1 cellular context compared by ENCODE assay signal in the genomic region with DNA sequence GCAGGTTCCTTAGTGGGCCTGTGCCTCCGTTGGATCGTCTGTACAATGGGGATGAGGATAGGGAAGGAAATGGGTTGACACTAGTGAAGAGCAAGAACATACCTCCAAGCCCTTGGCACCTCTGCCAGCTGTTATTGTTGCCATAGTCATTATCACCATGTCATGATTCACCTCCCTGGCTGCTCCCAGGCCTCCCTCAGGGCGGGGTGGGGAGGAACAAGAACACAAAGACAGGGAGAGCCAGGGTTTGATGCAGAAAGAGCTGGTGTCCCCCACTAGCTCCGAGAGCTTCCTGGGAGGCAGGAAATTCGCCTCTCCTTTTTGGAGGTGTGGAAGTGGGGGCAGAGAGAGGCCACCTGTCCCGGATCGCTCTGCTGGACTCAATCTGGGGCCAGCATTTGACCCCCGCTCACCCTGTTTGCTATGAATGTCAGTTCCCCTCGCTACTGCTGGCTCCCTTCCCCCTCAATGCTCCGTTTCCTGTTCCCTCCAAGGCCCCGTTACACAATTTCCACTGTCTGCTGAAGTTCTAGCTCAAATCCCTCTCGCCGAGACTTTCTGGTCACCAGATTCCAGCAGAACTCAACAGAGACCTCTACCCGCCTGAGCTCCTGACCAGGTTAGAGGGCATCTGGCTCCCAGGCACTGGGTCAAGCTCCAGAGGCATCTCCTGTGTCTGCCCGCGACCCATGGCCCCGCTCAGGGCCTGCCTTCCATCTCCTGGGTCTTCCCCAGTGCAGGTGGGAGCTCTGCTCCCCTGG.
TF ChIP-seq lines count a peak whose summit lies in the region.

No MANE protein-coding gene starts in this region.

TF ChIP-seq in SK-N-SH, 30 proteins besides CTCF, POLR2A, EP300 and RAD21 (continued from another document):
- no peak for TF ChIP-seq IRF3 (IDR thresholded peaks at IDR 0.05; ENCODE audit: low read depth, low read length)
